In genomic region chr9:94979904-94980507, GRCh38 we compare ENCODE assay signal across 22 cellular contexts.
"Had no signal": no experiment of that assay in that cellular context is flagged by ENCODE, and none has a peak within 500 bp of the region (broad histone marks: within the 10 kb centered on the region; RNA-seq: fewer than 3 reads in every experiment).

No MANE protein-coding gene starts in this region.

- FAIRE-seq: kidney, small intestine had no signal

- H3K9me3 Mint-ChIP-seq: activated naive CD4-positive, alpha-beta T cell treated with anti-CD3 and anti-CD28 coated beads for 36 hours; activated T-cell treated with anti-CD3 and anti-CD28 coated beads, Interleukin-2, amount 50 U/mL, for 4 hours; neural crest cell; stimulated activated naive CD8-positive, alpha-beta T cell treated with anti-CD3 and anti-CD28 coated beads, Interleukin-15, amount 100 ng/mL, for 72 hours had no signal

- H3K27me3 ChIP-seq: gastrocnemius medialis, right atrium auricular region, SJSA1, upper lobe of left lung had no signal

- H3K4me1 ChIP-seq: prostate gland, right atrium auricular region, SJSA1, upper lobe of left lung had no signal

- ATAC-seq: activated CD8-positive, alpha-beta T cell treated with anti-CD3 and anti-CD28 coated beads, Interleukin-2, amount 10 ng/mL, durations not matched to agents 7 days and 5 days; activated T-cell treated with anti-CD3 and anti-CD28 coated beads, Interleukin-2, amount 50 U/mL, for 4 hours; esophagus mucosa; gastrocnemius medialis; stimulated activated naive CD8-positive, alpha-beta T cell treated with anti-CD3 and anti-CD28 coated beads, Interleukin-15, amount 100 ng/mL, for 72 hours had no signal

- H3K27ac ChIP-seq: gastrocnemius medialis, prostate gland, right atrium auricular region, SJSA1, upper lobe of left lung had no signal

- H3K9me3 ChIP-seq: gastrocnemius medialis, prostate gland, right atrium auricular region, SJSA1, upper lobe of left lung had no signal

- H3K36me3 ChIP-seq: gastrocnemius medialis, prostate gland, right atrium auricular region, SJSA1, upper lobe of left lung had no signal

- H3K4me3 Mint-ChIP-seq: activated CD8-positive, alpha-beta T cell treated with anti-CD3 and anti-CD28 coated beads, Interleukin-2, amount 10 ng/mL, durations not matched to agents 7 days and 5 days; activated naive CD4-positive, alpha-beta T cell treated with anti-CD3 and anti-CD28 coated beads for 36 hours; activated T-cell treated with anti-CD3 and anti-CD28 coated beads, Interleukin-2, amount 50 U/mL, for 4 hours; neural crest cell; stimulated activated naive CD8-positive, alpha-beta T cell treated with anti-CD3 and anti-CD28 coated beads, Interleukin-15, amount 100 ng/mL, for 72 hours had no signal

- DNase-seq: activated CD4-positive, alpha-beta T cell treated with anti-CD3 and anti-CD28 coated beads for 48 hours; activated CD4-positive, CD25-positive, alpha-beta regulatory T cell; activated CD8-positive, alpha-beta T cell treated with anti-CD3 and anti-CD28 coated beads, Interleukin-2, amount 10 ng/mL, durations not matched to agents 7 days and 5 days; activated naive CD4-positive, alpha-beta T cell treated with anti-CD3 and anti-CD28 coated beads for 36 hours; activated T-cell treated with anti-CD3 and anti-CD28 coated beads, Interleukin-2, amount 50 U/mL, for 4 hours; anterior cingulate cortex; cerebellar nuclear complex; cortex of kidney; effector CD4-positive, alpha-beta T cell; gastrocnemius medialis; head of caudate nucleus; kidney; mesendoderm; small intestine; stimulated activated CD4-positive, alpha-beta T cell treated with anti-CD3 and anti-CD28 coated beads, Interleukin-4, amount 100 ng/mL, for 1 hour; stimulated activated naive CD8-positive, alpha-beta T cell treated with anti-CD3 and anti-CD28 coated beads, Interleukin-15, amount 100 ng/mL, for 72 hours had no signal

- H3K27ac Mint-ChIP-seq: activated CD8-positive, alpha-beta T cell treated with anti-CD3 and anti-CD28 coated beads, Interleukin-2, amount 10 ng/mL, durations not matched to agents 7 days and 5 days; activated naive CD4-positive, alpha-beta T cell treated with anti-CD3 and anti-CD28 coated beads for 36 hours; stimulated activated naive CD8-positive, alpha-beta T cell treated with anti-CD3 and anti-CD28 coated beads, Interleukin-15, amount 100 ng/mL, for 72 hours had no signal

- H3K27me3 Mint-ChIP-seq: stimulated activated naive CD8-positive, alpha-beta T cell treated with anti-CD3 and anti-CD28 coated beads, Interleukin-15, amount 100 ng/mL, for 72 hours had no signal

- H3K4me3 ChIP-seq: gastrocnemius medialis, prostate gland, right atrium auricular region, SJSA1, upper lobe of left lung had no signal
